12 cellular contexts compared by ENCODE assay signal in the genomic region with DNA sequence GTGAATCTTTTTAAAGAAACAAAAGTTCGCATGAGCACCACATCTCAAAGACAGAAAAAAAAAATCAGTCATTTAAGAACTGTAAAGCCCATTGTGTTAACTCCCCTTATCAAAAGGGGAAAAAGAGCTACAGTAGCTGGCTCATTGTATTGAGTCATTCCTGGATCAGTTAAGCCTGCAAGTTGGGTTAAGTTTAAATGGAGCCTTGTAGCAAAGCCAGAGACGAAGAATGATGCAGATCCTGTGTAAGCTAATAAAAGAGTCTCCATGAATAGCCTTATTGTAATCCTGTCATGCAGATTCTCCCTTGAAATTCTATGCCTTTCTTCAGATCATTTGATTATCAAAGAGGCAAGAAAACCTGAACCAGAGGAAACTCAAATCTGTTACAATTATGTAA.
DNase-seq lines count a peak whose midpoint lies in the region; ATAC-seq and TF ChIP-seq lines count a peak whose summit lies in the region.
"Had no signal": no experiment of that assay in that cellular context is flagged by ENCODE, and none has a peak within 500 bp of the region (broad histone marks: within the 10 kb centered on the region; RNA-seq: fewer than 3 reads in every experiment).

No MANE protein-coding gene starts in this region.

- H3K27me3 ChIP-seq in mammary epithelial cell (ENCODE audit: insufficient read depth, low read length) (no peaks in the 10 kb centered on the region), breast epithelium (no peaks in the 10 kb centered on the region), sigmoid colon (no peaks in the 10 kb centered on the region)

- H3K4me1 ChIP-seq in mammary epithelial cell (ENCODE audit: insufficient read depth, low read length), result peaks cover 20% of the 10 kb centered on the region
- H3K4me1 ChIP-seq in breast epithelium, result no peaks in the 10 kb centered on the region
- H3K4me1 ChIP-seq in sigmoid colon, result no peaks in the 10 kb centered on the region

- H3K4me3 ChIP-seq in mammary epithelial cell (replicated peaks in 1 of 3; ENCODE audit: insufficient read depth in 1 of 3, low read depth in 2 of 3, low read length in 3 of 3) (no peak overlapping the region), breast epithelium (no peak overlapping the region), sigmoid colon (no peak overlapping the region)

- DNase-seq in mammary epithelial cell (peak; percentile 89), breast epithelium (ENCODE audit: low spot score in 2 of 2) (no peak), left colon (no peak), GM10248 (ENCODE audit: extremely low spot score) (no peak), erythroblast (lab: John Stamatoyannopoulos, UW) (no peak), sigmoid colon (no peak), middle frontal gyrus (ENCODE audit: extremely low spot score, low spot score) (no peak)
- DNase-seq: activated CD4-positive, alpha-beta T cell treated with anti-CD3 and anti-CD28 coated beads, Interleukin-2, amount 50 U/mL, for 4 hours; GDM1; left cardiac atrium; NCI-H187 treated with DMSO at 0.1 percent for 48 hours had no signal

- TF ChIP-seq EP300 in sigmoid colon (IDR thresholded peaks at IDR 0.05), result no peak

- peak overlapping the region; percentile 22 for H3K27ac ChIP-seq in mammary epithelial cell (ENCODE audit: insufficient read depth, low read depth, low read length)
- H3K27ac ChIP-seq in breast epithelium, result no peak overlapping the region
- H3K27ac ChIP-seq in sigmoid colon, result no peak overlapping the region

- peaks cover 3% of the 10 kb centered on the region for H3K4me1 Mint-ChIP-seq in activated T-helper 17 cell treated with anti-CD3 and anti-CD28 coated beads, Interleukin-2, amount 50 U/mL, for 72 hours

- peak; percentile 61 for ATAC-seq in activated T-helper 17 cell treated with anti-CD3 and anti-CD28 coated beads, Interleukin-2, amount 50 U/mL, for 72 hours (replicated peaks)
- ATAC-seq in left colon, result peak; percentile 64

- H2AFZ ChIP-seq in mammary epithelial cell (ENCODE audit: low read depth, low read length), result no peak overlapping the region

- 24% methylated on average over 2 of the region's 2 CpGs for WGBS in mammary epithelial cell (ENCODE audit: low coverage, missing lambda C conversion rate)
- 15 to 56% methylated on average over 2 of the region's 2 CpGs for WGBS in sigmoid colon, 2 donors

- no peaks in the 10 kb centered on the region for H3K27me3 Mint-ChIP-seq in activated T-helper 17 cell treated with anti-CD3 and anti-CD28 coated beads, Interleukin-2, amount 50 U/mL, for 72 hours

- H3K36me3 ChIP-seq in mammary epithelial cell (ENCODE audit: insufficient read depth, low read length) (no peaks in the 10 kb centered on the region), breast epithelium (no peaks in the 10 kb centered on the region), sigmoid colon (peaks cover 0 to 4% (median 0%) of the 10 kb centered on the region in 4 donors)

- dilution Hi-C loops in mammary epithelial cell (cut with HindIII; ENCODE audit: low sequenced_read_pairs), result no loop called here

- H3K9me3 Mint-ChIP-seq in activated T-helper 17 cell treated with anti-CD3 and anti-CD28 coated beads, Interleukin-2, amount 50 U/mL, for 72 hours, result no peaks in the 10 kb centered on the region

- peak overlapping the region; percentile 24 for H3K4me2 ChIP-seq in mammary epithelial cell (ENCODE audit: insufficient read depth, low read depth, low read length)

- H4K20me1 ChIP-seq in mammary epithelial cell (ENCODE audit: insufficient read depth, low read length), result no peaks in the 10 kb centered on the region

- BruUV-seq in mammary epithelial cell (replicated peaks; lab: Mats Ljungman, UMichigan), result no TSS peak

- no peak overlapping the region for H3K27ac Mint-ChIP-seq in activated T-helper 17 cell treated with anti-CD3 and anti-CD28 coated beads, Interleukin-2, amount 50 U/mL, for 72 hours

- peaks cover 5% of the 10 kb centered on the region for H3K36me3 Mint-ChIP-seq in activated T-helper 17 cell treated with anti-CD3 and anti-CD28 coated beads, Interleukin-2, amount 50 U/mL, for 72 hours (ENCODE audit: low read depth)

- in situ Hi-C loops in mammary epithelial cell (cut with MboI; ENCODE audit: low sequenced_read_pairs in 2 of 2), result no loop called here

- no peak overlapping the region for H3K4me3 Mint-ChIP-seq in activated T-helper 17 cell treated with anti-CD3 and anti-CD28 coated beads, Interleukin-2, amount 50 U/mL, for 72 hours

- POLR2A ChIA-PET in GM10248 (lab: Yijun Ruan, JAX), result no interaction called here

- TF ChIP-seq CTCF in mammary epithelial cell (conservative IDR thresholded peaks at IDR 0.05 in 1 of 2, IDR thresholded peaks at IDR 0.05 in 1 of 2; ENCODE audit: extremely low read depth in 1 of 2, insufficient read depth in 1 of 2, low read depth in 1 of 2, low read length in 2 of 2) (no peak), breast epithelium (IDR thresholded peaks at IDR 0.05) (no peak), GM10248 (IDR thresholded peaks at IDR 0.05; ENCODE audit: control extremely low read depth, extremely low read depth, low read depth, missing control alignments) (no peak), sigmoid colon (IDR thresholded peaks at IDR 0.05) (no peak)

- TF ChIP-seq POLR2A in breast epithelium (IDR thresholded peaks at IDR 0.05) (no peak), erythroblast (IDR thresholded peaks at IDR 0.05; ENCODE audit: low read length) (no peak), sigmoid colon (IDR thresholded peaks at IDR 0.05) (no peak)

- H3K9ac ChIP-seq in mammary epithelial cell (ENCODE audit: insufficient read depth, low read length), result no peak overlapping the region

- H3K79me2 ChIP-seq in mammary epithelial cell (ENCODE audit: insufficient read depth, low read length), result no peaks in the 10 kb centered on the region

- CTCF ChIA-PET in mammary epithelial cell (lab: Charles Lee; ENCODE audit: low non-redundant PET), result no interaction called here
- CTCF ChIA-PET in GM10248 (lab: Yijun Ruan, JAX), result interaction anchor here (1.1 to 1.3 kb wide), 2 partner anchors 16 to 21 kb away, joined by 3 to 4 read pairs; no protein-coding TSS in a partner anchor

- H3K9me3 ChIP-seq in mammary epithelial cell (replicated peaks; ENCODE audit: insufficient read depth, low read length), result peaks cover 3% of the 10 kb centered on the region
- H3K9me3 ChIP-seq in breast epithelium, result no peaks in the 10 kb centered on the region
- no peaks in the 10 kb centered on the region for H3K9me3 ChIP-seq in sigmoid colon

- intact Hi-C loops in mammary epithelial cell (cut with micrococcal nuclease) (loop anchor here (1.0 kb wide), 1 partner anchor 26 kb away; no protein-coding TSS in a partner anchor), breast epithelium (cut with DNase I; ENCODE audit: low total_unique reads) (no loop called here), left colon (cut with DNase I, micrococcal nuclease) (no loop called here), sigmoid colon (cut with DNase I) (no loop called here)
